In the genomic region with DNA sequence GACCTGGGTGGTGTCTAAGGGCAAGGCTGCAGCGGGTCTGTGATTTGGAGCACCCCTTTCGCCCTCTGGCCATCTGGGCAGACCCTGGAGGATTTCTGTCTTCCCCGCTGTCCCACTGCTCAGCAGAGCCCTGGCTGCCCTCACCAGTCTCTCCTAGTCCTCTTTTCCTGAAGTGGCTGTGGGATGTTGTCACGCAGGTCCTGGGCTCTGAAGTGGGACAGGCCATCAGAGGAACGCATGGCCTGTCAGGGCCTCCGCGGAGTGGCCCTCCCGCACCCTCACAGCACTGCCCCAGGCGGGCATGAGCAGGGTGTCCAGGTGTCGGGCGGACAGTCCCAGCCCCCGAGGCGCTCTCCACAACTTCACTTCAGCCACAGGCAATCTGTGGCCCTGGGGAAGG, we compare ENCODE assay signal across 10 cellular contexts. TPM values are rescaled to one million over a fixed set of nuclear protein-coding genes. Genes with fewer than 3 reads are reported as not detected.
DNase-seq lines count a peak whose midpoint lies in the region; ATAC-seq, FAIRE-seq and TF ChIP-seq lines count a peak whose summit lies in the region.
"Had no signal": no experiment of that assay in that cellular context is flagged by ENCODE, and none has a peak within 500 bp of the region (broad histone marks: within the 10 kb centered on the region; RNA-seq: fewer than 3 reads in every experiment).

No MANE protein-coding gene starts in this region.

- H3K27me3 ChIP-seq in Karpas-422 (ENCODE audit: low read length) (no peaks in the 10 kb centered on the region), dorsolateral prefrontal cortex (no peaks in the 10 kb centered on the region), neuron (ENCODE audit: insufficient read depth, low read length) (peaks cover 43% of the 10 kb centered on the region)

- H3K4me1 ChIP-seq in Karpas-422 (ENCODE audit: low read length) (peaks cover 34% of the 10 kb centered on the region), neuron (ENCODE audit: insufficient read depth, low read length) (peaks cover 3% of the 10 kb centered on the region)

- ATAC-seq in HG03342 (IDR thresholded peaks at IDR 0.05; ENCODE audit: unreplicated experiment) (no peak), HG02763 (IDR thresholded peaks at IDR 0.05; ENCODE audit: unreplicated experiment) (no peak)

- intact Hi-C loops in dorsolateral prefrontal cortex (cut with DNase I) = loop anchor here in 1 of 2 donors (10.0 kb wide), 1 partner anchor 91 kb away; no protein-coding TSS in a partner anchor

- H2AFZ ChIP-seq in Karpas-422 (ENCODE audit: low read length) (no peak overlapping the region), neuron (ENCODE audit: low read depth, low read length) (no peak overlapping the region)

- DNase-seq in COLO668 (lab: John Stamatoyannopoulos, UW; ENCODE audit: unreplicated experiment) (peak; percentile 52), Karpas-422 (no peak), dorsolateral prefrontal cortex (peak in 3 of 10 donors; percentile 23 to 44 (median 42)), RPMI8226 (no peak), urothelium cell line (ENCODE audit: low spot score) (no peak)
- DNase-seq: activated CD4-positive, alpha-beta T cell treated with anti-CD3 and anti-CD28 coated beads for 1 hour had no signal

- H3K79me2 ChIP-seq in Karpas-422 (ENCODE audit: low read length) = 0 out of 2 replicates have a peak, but pooled peaks cover 7% of the 10 kb centered on the region

- TF ChIP-seq CTCF in dorsolateral prefrontal cortex (IDR thresholded peaks at IDR 0.05 in 54 of 56, conservative IDR thresholded peaks at IDR 0.05 in 2 of 56; ENCODE audit: low read depth in 1 of 56, partially characterized antibody in 56 of 56) = no peak

- H3K4me3 ChIP-seq in Karpas-422 (ENCODE audit: low read length) = peak overlapping the region; percentile 76
- H3K4me3 ChIP-seq in dorsolateral prefrontal cortex = peak overlapping the region in 33 of 59 donors; percentile 65 to 90 (median 80)
- peak overlapping the region; percentile 58 for H3K4me3 ChIP-seq in neuron (ENCODE audit: low read length)

- no peaks in the 10 kb centered on the region for H4K20me1 ChIP-seq in Karpas-422 (ENCODE audit: insufficient read depth, low read depth, low read length)

- H3K4me2 ChIP-seq in Karpas-422 (ENCODE audit: low read depth, low read length, poor library complexity, severe bottlenecking) = peak overlapping the region; percentile 88

- H3K36me3 ChIP-seq in Karpas-422 (ENCODE audit: insufficient read depth, low read length) (no peaks in the 10 kb centered on the region), neuron (ENCODE audit: insufficient read depth, low read length) (peaks cover 7% of the 10 kb centered on the region)

- FAIRE-seq in urothelium cell line (lab: Jason Lieb, UNC) = no peak
- FAIRE-seq: endometrium had no signal

- H3K9me3 ChIP-seq in Karpas-422 (ENCODE audit: low read length) (no peaks in the 10 kb centered on the region), neuron (ENCODE audit: low read length) (peaks cover 8% of the 10 kb centered on the region)

- no peak overlapping the region for H3K27ac ChIP-seq in Karpas-422 (ENCODE audit: low read length)
- H3K27ac ChIP-seq in dorsolateral prefrontal cortex = peak overlapping the region in 3 of 59 donors; percentile 91 to 95 (median 94)

- H3K9me2 ChIP-seq in Karpas-422 (replicated peaks; ENCODE audit: insufficient read depth, low read length) = no peaks in the 10 kb centered on the region

- peak overlapping the region; percentile 75 for H3K9ac ChIP-seq in Karpas-422 (ENCODE audit: low read length)

RNA-seq across cellular contexts. Expression of gene TMEM185B, which starts 1.1 kb away (rescaled TPM):
- 12.9 and 13.0 TPM in 2 replicates for total RNA-seq in Karpas-422 (2014; rRNA removed; shearing (Covaris generic); ENCODE audit: low replicate concordance)
- 10 to 100 TPM; 11.4 to 24.4 (median 15.6) TPM for total RNA-seq in dorsolateral prefrontal cortex

RNA-seq across cellular contexts. Expression of gene RALB, which starts 28.4 kb away (rescaled TPM):
- total RNA-seq in Karpas-422 (2014; rRNA removed; shearing (Covaris generic); ENCODE audit: low replicate concordance) = 7.2 and 19.4 TPM in 2 replicates
- total RNA-seq in dorsolateral prefrontal cortex = 10 to 100 TPM; 29.9 to 98.4 (median 61.4) TPM
